Comparison of ENCODE assay signal across 8 cellular contexts in genomic region chr10:133373104-133373624, GRCh38. TPM values are rescaled to one million over a fixed set of nuclear protein-coding genes. Genes with fewer than 3 reads are reported as not detected.
A peak's percentile ranks its signal among the peaks of the same experiment; 100 is the strongest.
DNase-seq lines count a peak whose midpoint lies in the region; ATAC-seq and TF ChIP-seq lines count a peak whose summit lies in the region.

ECHS1 (minus strand) TSS chr10:133373354; CDS start chr10:133373333, 21 bp downstream.

- TF ChIP-seq CTCF in BJ (IDR thresholded peaks at IDR 0.05; ENCODE audit: insufficient read depth, low read depth, low read length) (no peak), left lung (IDR thresholded peaks at IDR 0.05) (no peak)

- no peaks in the 10 kb centered on the region for H3K9me3 ChIP-seq in left lung

- peaks cover 21% of the 10 kb centered on the region for H3K36me3 ChIP-seq in BJ (ENCODE audit: control insufficient read depth, insufficient read depth, low read length)
- peaks cover 0 to 27% of the 10 kb centered on the region in 2 donors for H3K36me3 ChIP-seq in left lung

- no peaks in the 10 kb centered on the region for H3K27me3 ChIP-seq in BJ (ENCODE audit: control insufficient read depth, insufficient read depth, low read length)
- peaks cover 0 to 9% of the 10 kb centered on the region in 2 donors for H3K27me3 ChIP-seq in left lung

- intact Hi-C loops in left lung (cut with DNase I) = no loop called here

- H3K27ac ChIP-seq in left lung = peak within 1 kb of the TSS; percentile 86 to 90

- peaks cover 9 to 29% of the 10 kb centered on the region in 2 donors for H3K4me1 ChIP-seq in left lung

- peak; percentile 48 for DNase-seq in BJ (ENCODE audit: low read depth)
- DNase-seq in NCI-H748 (lab: John Stamatoyannopoulos, UW; ENCODE audit: unreplicated experiment) = peak; percentile 92
- peak; percentile 89 for DNase-seq in activated CD4-positive, alpha-beta T cell treated with anti-CD3 and anti-CD28 coated beads, Interleukin-2, amount 50 U/mL, for 1 hour
- peak; percentile 86 for DNase-seq in dedifferentiated amniotic fluid mesenchymal stem cell (ENCODE audit: extremely low spot score)
- peak; percentile 97 to 100 for DNase-seq in left lung
- peak; percentile 89 for DNase-seq in stimulated activated CD4-positive, alpha-beta T cell treated with anti-CD3 and anti-CD28 coated beads, Interleukin-2, amount 100 ng/mL, for 4 hours (ENCODE audit: low read depth)

- POLR2A ChIA-PET in BJ (lab: Charles Lee) = interaction anchor here (0.6 kb wide), 1 partner anchor 12 kb away, joined by 5 read pairs; no protein-coding TSS in a partner anchor

- ATAC-seq in GM19351 (IDR thresholded peaks at IDR 0.05; ENCODE audit: unreplicated experiment) = peak; percentile 97
- peak; percentile 93 for ATAC-seq in HG03520 (IDR thresholded peaks at IDR 0.05; ENCODE audit: unreplicated experiment)
- peak; percentile 99 for ATAC-seq in left lung

- CTCF ChIA-PET in BJ (lab: Yijun Ruan, JAX) = interaction anchor here (0.8 kb wide), 1 partner anchor 44 kb away, joined by 4 read pairs; no protein-coding TSS in a partner anchor

- H3K4me3 ChIP-seq in BJ (ENCODE audit: low read depth, low read length) = peak within 1 kb of the TSS; percentile 98
- H3K4me3 ChIP-seq in left lung = peak within 1 kb of the TSS; percentile 63 to 74

RNA-seq across cellular contexts. Expression of gene ECHS1, which starts in this region (rescaled TPM):
- 41.7 and 63.9 TPM in 2 replicates for polyA plus RNA-seq in BJ (2011; rRNA removed)
- polyA minus RNA-seq in BJ (2011; rRNA and poly(A)+ RNA removed) = 30.2 and 40.7 TPM in 2 replicates
- 10 to 100 TPM; 71.0 to 85.9 TPM for total RNA-seq in left lung

Comparison
In these comparisons a context has a peak if more than half of its experiments do, and no peak if none do; other contexts are left out.
1. Peak in every context shown above with its lines: DNase-seq, ATAC-seq, H3K4me3 ChIP-seq and H3K27ac ChIP-seq.
2. DNase-seq: peak in every context shown above with its lines; median percentile 98 in left lung; 92 in NCI-H748; 89 in activated CD4-positive, alpha-beta T cell treated with anti-CD3 and anti-CD28 coated beads, Interleukin-2, amount 50 U/mL, for 1 hour; 89 in stimulated activated CD4-positive, alpha-beta T cell treated with anti-CD3 and anti-CD28 coated beads, Interleukin-2, amount 100 ng/mL, for 4 hours; 86 in dedifferentiated amniotic fluid mesenchymal stem cell; 48 in BJ.